ENCODE assay signal across 20 cellular contexts in the genomic region with DNA sequence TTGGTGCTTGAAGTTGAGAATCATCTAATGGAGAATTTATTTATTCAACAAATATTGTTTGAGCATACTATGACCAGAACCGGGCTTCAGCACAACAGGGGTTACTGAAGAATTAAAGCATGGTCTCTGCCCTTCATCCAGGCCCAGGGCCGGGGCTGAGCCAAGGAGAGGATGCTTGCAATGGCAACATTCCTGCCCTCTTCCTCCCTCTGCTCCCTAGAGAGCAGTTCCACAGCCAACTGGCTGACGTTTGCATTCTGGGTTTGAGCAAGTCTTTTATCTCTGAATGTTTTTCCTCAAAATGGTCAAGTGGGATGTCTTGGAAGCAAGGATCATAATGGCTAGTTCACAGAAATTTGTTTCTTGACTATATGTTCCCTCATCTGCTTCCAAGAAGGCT.
DNase-seq lines count a peak whose midpoint lies in the region; ATAC-seq and TF ChIP-seq lines count a peak whose summit lies in the region.
"Had no signal": no experiment of that assay in that cellular context is flagged by ENCODE, and none has a peak within 500 bp of the region (broad histone marks: within the 10 kb centered on the region; RNA-seq: fewer than 3 reads in every experiment).

No MANE protein-coding gene starts in this region.

- TF ChIP-seq CTCF in ascending aorta (IDR thresholded peaks at IDR 0.05) (no peak), fibroblast of mammary gland (conservative IDR thresholded peaks at IDR 0.05; ENCODE audit: control insufficient read depth, insufficient read depth, low read depth, low read length) (no peak), ovary (IDR thresholded peaks at IDR 0.05) (no peak)

- TF ChIP-seq POLR2A in ovary (IDR thresholded peaks at IDR 0.05) = no peak

- TF ChIP-seq EP300 in ovary (IDR thresholded peaks at IDR 0.05) = no peak

- WGBS in ovary, 3 donors = 7 to 10% (median 8%) methylated on average over 3 of the region's 3 CpGs

- H3K36me3 ChIP-seq in ascending aorta (no peaks in the 10 kb centered on the region), ovary (no peaks in the 10 kb centered on the region)
- H3K36me3 ChIP-seq: heart right ventricle, sigmoid colon had no signal

- peaks cover 0 to 14% of the 10 kb centered on the region in 2 donors for H3K4me1 ChIP-seq in ascending aorta
- peaks cover 5% of the 10 kb centered on the region for H3K4me1 ChIP-seq in ovary (ENCODE audit: insufficient read depth)
- H3K4me1 ChIP-seq: Caco-2, sigmoid colon had no signal

- H3K27me3 ChIP-seq in ascending aorta = no peaks in the 10 kb centered on the region
- no peaks in the 10 kb centered on the region for H3K27me3 ChIP-seq in ovary
- H3K27me3 ChIP-seq: sigmoid colon had no signal

- intact Hi-C loops in ascending aorta (cut with DNase I) (loop anchor here (5.0 to 10.0 kb wide), 5 partner anchors 70 to 560 kb away; a partner anchor contains a TSS), ovary (cut with DNase I) (loop anchor here in 2 of 4 donors (5.0 to 10.0 kb wide), 2 partner anchors 198 to 210 kb away; no protein-coding TSS in a partner anchor), left colon (cut with DNase I, micrococcal nuclease) (loop anchor here (5.0 to 10.0 kb wide), 2 partner anchors 210 to 213 kb away; no protein-coding TSS in a partner anchor)

- DNase-seq in AG20443 (ENCODE audit: low spot score) = peak; percentile 51
- DNase-seq in ascending aorta (ENCODE audit: low spot score in 2 of 2) = no peak
- DNase-seq in fibroblast of mammary gland (ENCODE audit: low read depth) = peak; percentile 70
- peak; percentile 24 to 76 (median 42) for DNase-seq in ovary
- no peak for DNase-seq in DMS153 (lab: John Stamatoyannopoulos, UW)
- no peak for DNase-seq in left colon
- DNase-seq: activated CD8-positive, alpha-beta memory T cell treated with anti-CD3 and anti-CD28 coated beads for 24 hours; Caco-2; erythroblast; mesendoderm; NCI-H1694; NCI-H345; SHP77 treated with DMSO at 0.1 percent for 48 hours; sigmoid colon; stimulated activated CD4-positive, alpha-beta T cell treated with anti-CD3 and anti-CD28 coated beads, Interleukin-4, amount 100 ng/mL, for 4 hours; stimulated activated CD8-positive, alpha-beta memory T cell treated with anti-CD3 and anti-CD28 coated beads, Interleukin-4, amount 100 ng/mL, for 48 hours; T-helper 17 cell had no signal

- H3K9me3 ChIP-seq in ascending aorta (no peaks in the 10 kb centered on the region), ovary (no peaks in the 10 kb centered on the region)
- H3K9me3 ChIP-seq: Caco-2, heart right ventricle, sigmoid colon had no signal

- ATAC-seq in GM18868 (IDR thresholded peaks at IDR 0.05; ENCODE audit: unreplicated experiment) (no peak), HG03571 (IDR thresholded peaks at IDR 0.05; ENCODE audit: unreplicated experiment) (no peak), left colon (no peak)
- ATAC-seq: T-helper 17 cell had no signal

- H3K4me3 ChIP-seq in ascending aorta = no peak overlapping the region
- H3K4me3 ChIP-seq in fibroblast of mammary gland (ENCODE audit: control insufficient read depth, low read depth, low read length) = no peak overlapping the region
- no peak overlapping the region for H3K4me3 ChIP-seq in ovary
- H3K4me3 ChIP-seq: heart right ventricle, sigmoid colon had no signal

- peak overlapping the region; percentile 70 to 72 for H3K27ac ChIP-seq in ascending aorta
- no peak overlapping the region for H3K27ac ChIP-seq in ovary
- H3K27ac ChIP-seq: sigmoid colon had no signal

Comparison
In these comparisons a context has a peak if more than half of its experiments do, and no peak if none do; other contexts are left out.
1. DNase-seq: peak in AG20443 (single experiment), fibroblast of mammary gland (single experiment) and ovary (5 of 5); none in ascending aorta (0 of 2), DMS153 (single experiment) and left colon (0 of 2).
2. H3K27ac ChIP-seq: peak in ascending aorta (2 of 2); none in ovary (0 of 2).